In the genomic region with DNA sequence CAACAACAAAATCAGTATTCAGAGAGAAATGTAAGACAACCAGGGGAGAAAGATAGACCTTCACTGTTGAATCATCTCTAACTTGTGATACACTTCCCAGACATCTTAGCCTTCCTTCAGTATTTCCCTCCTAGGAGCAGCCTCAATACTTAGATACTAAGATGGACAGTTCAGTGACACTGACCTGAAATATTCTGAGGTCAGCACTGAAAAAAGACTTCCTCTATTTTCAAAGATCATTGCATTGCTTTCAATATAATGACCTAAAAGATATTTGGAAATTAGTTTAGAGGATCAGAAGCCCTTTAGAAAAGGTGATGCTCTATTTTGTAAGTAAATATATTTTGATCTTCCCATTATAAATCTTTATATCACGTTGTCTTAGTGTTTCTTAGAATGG, we compare ENCODE assay signal across 13 cellular contexts.
"Had no signal": no experiment of that assay in that cellular context is flagged by ENCODE, and none has a peak within 500 bp of the region (broad histone marks: within the 10 kb centered on the region; RNA-seq: fewer than 3 reads in every experiment).

No MANE protein-coding gene starts in this region.

- H3K4me3 Mint-ChIP-seq: activated CD8-positive, alpha-beta memory T cell treated with anti-CD3 and anti-CD28 coated beads, Interleukin-2, amount 10 ng/mL, durations not matched to agents 7 days and 5 days; activated T-helper 1 cell treated with anti-CD3 and anti-CD28 coated beads, Interleukin-12 subunit alpha, Interleukin-12 subunit beta, Interleukin-2, Interleukin-4 antibody, amounts not matched to agents 30 ng/mL and 10 ng/mL and 1 ng/mL, durations not matched to agents 14 hours and 24 hours and 36 hours; endodermal cell had no signal

- ATAC-seq: activated CD4-positive, CD25-positive, alpha-beta regulatory T cell treated with anti-CD3 and anti-CD28 coated beads, Interleukin-2, amount 50 U/mL, for 24 hours; activated CD8-positive, alpha-beta memory T cell treated with anti-CD3 and anti-CD28 coated beads, Interleukin-2, amount 10 ng/mL, durations not matched to agents 7 days and 5 days; left lobe of liver had no signal

- H3K27ac Mint-ChIP-seq: activated CD8-positive, alpha-beta memory T cell treated with anti-CD3 and anti-CD28 coated beads, Interleukin-2, amount 10 ng/mL, durations not matched to agents 7 days and 5 days; endodermal cell had no signal

- H3K4me1 Mint-ChIP-seq: endodermal cell had no signal

- H3K9me3 Mint-ChIP-seq: endodermal cell had no signal

- DNase-seq: activated CD8-positive, alpha-beta memory T cell treated with anti-CD3 and anti-CD28 coated beads, Interleukin-2, amount 10 ng/mL, durations not matched to agents 7 days and 5 days; activated naive CD4-positive, alpha-beta T cell; endodermal cell; islet precursor cell; midbrain; sigmoid colon; stimulated activated CD4-positive, alpha-beta T cell treated with anti-CD3 and anti-CD28 coated beads, Interleukin-1b, Interleukin-23, amount 100 ng/mL, for 48 hours; T-helper 1 cell; T1000; tibial artery had no signal

- H3K27me3 Mint-ChIP-seq: activated CD8-positive, alpha-beta memory T cell treated with anti-CD3 and anti-CD28 coated beads, Interleukin-2, amount 10 ng/mL, durations not matched to agents 7 days and 5 days had no signal
